1 cellular context compared by ENCODE assay signal in genomic region chr21:30146558-30147282, GRCh38.
TF ChIP-seq lines count a peak whose summit lies in the region.

No MANE protein-coding gene starts in this region.

TF ChIP-seq in SK-N-SH, 30 proteins besides CTCF, POLR2A, EP300 and RAD21 (continued from another document):
- TF ChIP-seq USF1 (IDR thresholded peaks at IDR 0.05; ENCODE audit: borderline replicate concordance, low read depth): no peak
